In the genomic region with DNA sequence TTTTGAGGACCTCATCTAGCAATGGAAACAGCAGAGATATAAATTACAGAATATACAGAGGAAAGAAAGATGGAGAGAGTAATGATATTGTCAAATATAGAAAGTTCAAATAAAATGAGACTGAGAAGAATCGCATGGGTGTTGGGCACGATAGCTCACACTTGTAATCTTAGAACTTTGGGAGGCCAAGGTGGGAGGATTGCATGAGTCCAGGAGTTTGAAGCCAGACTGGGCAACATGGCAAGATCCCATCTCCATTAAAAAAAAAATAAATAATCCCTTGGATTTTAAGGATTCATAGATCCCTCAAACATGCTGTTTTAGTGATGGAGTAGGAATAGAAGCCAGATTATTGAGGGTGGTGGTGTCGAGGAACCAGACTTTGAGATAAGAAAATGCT, we compare ENCODE assay signal across 1 cellular context.
TF ChIP-seq lines count a peak whose summit lies in the region.

No MANE protein-coding gene starts in this region.

TF ChIP-seq in GM12878, 131 proteins besides CTCF, POLR2A, EP300 and RAD21:
- TF ChIP-seq POLR2AphosphoS2 (IDR thresholded peaks at IDR 0.05; ENCODE audit: low read depth, low read length): no peak
- TF ChIP-seq, protein P1, sequence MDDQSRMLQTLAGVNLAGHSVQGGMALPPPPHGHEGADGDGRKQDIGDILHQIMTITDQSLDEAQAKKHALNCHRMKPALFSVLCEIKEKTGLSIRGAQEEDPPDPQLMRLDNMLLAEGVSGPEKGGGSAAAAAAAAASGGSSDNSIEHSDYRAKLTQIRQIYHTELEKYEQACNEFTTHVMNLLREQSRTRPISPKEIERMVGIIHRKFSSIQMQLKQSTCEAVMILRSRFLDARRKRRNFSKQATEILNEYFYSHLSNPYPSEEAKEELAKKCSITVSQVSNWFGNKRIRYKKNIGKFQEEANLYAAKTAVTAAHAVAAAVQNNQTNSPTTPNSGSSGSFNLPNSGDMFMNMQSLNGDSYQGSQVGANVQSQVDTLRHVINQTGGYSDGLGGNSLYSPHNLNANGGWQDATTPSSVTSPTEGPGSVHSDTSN (IDR thresholded peaks at IDR 0.05; ENCODE audit: insufficient replicate concordance, low read depth, low read length): no peak
- no peak for TF ChIP-seq YBX1 (IDR thresholded peaks at IDR 0.05)
- no peak for TF ChIP-seq SREBF1 (IDR thresholded peaks at IDR 0.05; ENCODE audit: low read length)
- TF ChIP-seq, protein P2, sequence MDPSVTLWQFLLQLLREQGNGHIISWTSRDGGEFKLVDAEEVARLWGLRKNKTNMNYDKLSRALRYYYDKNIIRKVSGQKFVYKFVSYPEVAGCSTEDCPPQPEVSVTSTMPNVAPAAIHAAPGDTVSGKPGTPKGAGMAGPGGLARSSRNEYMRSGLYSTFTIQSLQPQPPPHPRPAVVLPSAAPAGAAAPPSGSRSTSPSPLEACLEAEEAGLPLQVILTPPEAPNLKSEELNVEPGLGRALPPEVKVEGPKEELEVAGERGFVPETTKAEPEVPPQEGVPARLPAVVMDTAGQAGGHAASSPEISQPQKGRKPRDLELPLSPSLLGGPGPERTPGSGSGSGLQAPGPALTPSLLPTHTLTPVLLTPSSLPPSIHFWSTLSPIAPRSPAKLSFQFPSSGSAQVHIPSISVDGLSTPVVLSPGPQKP (IDR thresholded peaks at IDR 0.05; ENCODE audit: low read depth, low read length): no peak
- TF ChIP-seq, protein P3, sequence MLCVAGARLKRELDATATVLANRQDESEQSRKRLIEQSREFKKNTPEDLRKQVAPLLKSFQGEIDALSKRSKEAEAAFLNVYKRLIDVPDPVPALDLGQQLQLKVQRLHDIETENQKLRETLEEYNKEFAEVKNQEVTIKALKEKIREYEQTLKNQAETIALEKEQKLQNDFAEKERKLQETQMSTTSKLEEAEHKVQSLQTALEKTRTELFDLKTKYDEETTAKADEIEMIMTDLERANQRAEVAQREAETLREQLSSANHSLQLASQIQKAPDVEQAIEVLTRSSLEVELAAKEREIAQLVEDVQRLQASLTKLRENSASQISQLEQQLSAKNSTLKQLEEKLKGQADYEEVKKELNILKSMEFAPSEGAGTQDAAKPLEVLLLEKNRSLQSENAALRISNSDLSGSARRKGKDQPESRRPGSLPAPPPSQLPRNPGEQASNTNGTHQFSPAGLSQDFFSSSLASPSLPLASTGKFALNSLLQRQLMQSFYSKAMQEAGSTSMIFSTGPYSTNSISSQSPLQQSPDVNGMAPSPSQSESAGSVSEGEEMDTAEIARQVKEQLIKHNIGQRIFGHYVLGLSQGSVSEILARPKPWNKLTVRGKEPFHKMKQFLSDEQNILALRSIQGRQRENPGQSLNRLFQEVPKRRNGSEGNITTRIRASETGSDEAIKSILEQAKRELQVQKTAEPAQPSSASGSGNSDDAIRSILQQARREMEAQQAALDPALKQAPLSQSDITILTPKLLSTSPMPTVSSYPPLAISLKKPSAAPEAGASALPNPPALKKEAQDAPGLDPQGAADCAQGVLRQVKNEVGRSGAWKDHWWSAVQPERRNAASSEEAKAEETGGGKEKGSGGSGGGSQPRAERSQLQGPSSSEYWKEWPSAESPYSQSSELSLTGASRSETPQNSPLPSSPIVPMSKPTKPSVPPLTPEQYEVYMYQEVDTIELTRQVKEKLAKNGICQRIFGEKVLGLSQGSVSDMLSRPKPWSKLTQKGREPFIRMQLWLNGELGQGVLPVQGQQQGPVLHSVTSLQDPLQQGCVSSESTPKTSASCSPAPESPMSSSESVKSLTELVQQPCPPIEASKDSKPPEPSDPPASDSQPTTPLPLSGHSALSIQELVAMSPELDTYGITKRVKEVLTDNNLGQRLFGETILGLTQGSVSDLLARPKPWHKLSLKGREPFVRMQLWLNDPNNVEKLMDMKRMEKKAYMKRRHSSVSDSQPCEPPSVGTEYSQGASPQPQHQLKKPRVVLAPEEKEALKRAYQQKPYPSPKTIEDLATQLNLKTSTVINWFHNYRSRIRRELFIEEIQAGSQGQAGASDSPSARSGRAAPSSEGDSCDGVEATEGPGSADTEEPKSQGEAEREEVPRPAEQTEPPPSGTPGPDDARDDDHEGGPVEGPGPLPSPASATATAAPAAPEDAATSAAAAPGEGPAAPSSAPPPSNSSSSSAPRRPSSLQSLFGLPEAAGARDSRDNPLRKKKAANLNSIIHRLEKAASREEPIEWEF (IDR thresholded peaks at IDR 0.05; ENCODE audit: insufficient replicate concordance, low read depth, low read length): no peak
- TF ChIP-seq TARDBP (IDR thresholded peaks at IDR 0.05; ENCODE audit: borderline replicate concordance): no peak
- TF ChIP-seq, protein P4, sequence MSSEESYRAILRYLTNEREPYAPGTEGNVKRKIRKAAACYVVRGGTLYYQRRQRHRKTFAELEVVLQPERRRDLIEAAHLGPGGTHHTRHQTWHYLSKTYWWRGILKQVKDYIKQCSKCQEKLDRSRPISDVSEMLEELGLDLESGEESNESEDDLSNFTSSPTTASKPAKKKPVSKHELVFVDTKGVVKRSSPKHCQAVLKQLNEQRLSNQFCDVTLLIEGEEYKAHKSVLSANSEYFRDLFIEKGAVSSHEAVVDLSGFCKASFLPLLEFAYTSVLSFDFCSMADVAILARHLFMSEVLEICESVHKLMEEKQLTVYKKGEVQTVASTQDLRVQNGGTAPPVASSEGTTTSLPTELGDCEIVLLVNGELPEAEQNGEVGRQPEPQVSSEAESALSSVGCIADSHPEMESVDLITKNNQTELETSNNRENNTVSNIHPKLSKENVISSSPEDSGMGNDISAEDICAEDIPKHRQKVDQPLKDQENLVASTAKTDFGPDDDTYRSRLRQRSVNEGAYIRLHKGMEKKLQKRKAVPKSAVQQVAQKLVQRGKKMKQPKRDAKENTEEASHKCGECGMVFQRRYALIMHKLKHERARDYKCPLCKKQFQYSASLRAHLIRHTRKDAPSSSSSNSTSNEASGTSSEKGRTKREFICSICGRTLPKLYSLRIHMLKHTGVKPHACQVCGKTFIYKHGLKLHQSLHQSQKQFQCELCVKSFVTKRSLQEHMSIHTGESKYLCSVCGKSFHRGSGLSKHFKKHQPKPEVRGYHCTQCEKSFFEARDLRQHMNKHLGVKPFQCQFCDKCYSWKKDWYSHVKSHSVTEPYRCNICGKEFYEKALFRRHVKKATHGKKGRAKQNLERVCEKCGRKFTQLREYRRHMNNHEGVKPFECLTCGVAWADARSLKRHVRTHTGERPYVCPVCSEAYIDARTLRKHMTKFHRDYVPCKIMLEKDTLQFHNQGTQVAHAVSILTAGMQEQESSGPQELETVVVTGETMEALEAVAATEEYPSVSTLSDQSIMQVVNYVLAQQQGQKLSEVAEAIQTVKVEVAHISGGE (CRISPR knock-in tag; IDR thresholded peaks at IDR 0.05): no peak
- no peak for TF ChIP-seq ESRRA (IDR thresholded peaks at IDR 0.05; ENCODE audit: low read length)
- no peak for TF ChIP-seq HDAC6 (IDR thresholded peaks at IDR 0.05; ENCODE audit: unreplicated experiment)
- no peak for TF ChIP-seq NR2C1 (IDR thresholded peaks at IDR 0.05)
- TF ChIP-seq, protein P5, sequence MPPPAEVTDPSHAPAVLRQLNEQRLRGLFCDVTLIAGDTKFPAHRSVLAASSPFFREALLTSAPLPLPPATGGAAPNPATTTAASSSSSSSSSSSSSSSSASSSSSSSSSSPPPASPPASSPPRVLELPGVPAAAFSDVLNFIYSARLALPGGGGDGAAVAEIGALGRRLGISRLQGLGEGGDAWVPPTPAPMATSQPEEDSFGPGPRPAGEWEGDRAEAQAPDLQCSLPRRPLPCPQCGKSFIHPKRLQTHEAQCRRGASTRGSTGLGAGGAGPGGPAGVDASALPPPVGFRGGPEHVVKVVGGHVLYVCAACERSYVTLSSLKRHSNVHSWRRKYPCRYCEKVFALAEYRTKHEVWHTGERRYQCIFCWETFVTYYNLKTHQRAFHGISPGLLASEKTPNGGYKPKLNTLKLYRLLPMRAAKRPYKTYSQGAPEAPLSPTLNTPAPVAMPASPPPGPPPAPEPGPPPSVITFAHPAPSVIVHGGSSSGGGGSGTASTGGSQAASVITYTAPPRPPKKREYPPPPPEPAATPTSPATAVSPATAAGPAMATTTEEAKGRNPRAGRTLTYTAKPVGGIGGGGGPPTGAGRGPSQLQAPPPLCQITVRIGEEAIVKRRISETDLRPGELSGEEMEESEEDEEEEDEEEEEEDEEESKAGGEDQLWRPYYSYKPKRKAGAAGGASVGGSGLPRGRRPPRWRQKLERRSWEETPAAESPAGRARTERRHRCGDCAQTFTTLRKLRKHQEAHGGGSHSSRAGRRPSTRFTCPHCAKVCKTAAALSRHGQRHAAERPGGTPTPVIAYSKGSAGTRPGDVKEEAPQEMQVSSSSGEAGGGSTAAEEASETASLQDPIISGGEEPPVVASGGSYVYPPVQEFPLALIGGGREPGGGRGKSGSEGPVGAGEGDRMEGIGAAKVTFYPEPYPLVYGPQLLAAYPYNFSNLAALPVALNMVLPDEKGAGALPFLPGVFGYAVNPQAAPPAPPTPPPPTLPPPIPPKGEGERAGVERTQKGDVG (CRISPR knock-in tag; IDR thresholded peaks at IDR 0.05): no peak
- TF ChIP-seq GATAD2B (conservative IDR thresholded peaks at IDR 0.05; ENCODE audit: low read depth): no peak
- no peak for TF ChIP-seq NR2F1 (conservative IDR thresholded peaks at IDR 0.05)
